ENCODE assay signal across 8 cellular contexts in the genomic region with DNA sequence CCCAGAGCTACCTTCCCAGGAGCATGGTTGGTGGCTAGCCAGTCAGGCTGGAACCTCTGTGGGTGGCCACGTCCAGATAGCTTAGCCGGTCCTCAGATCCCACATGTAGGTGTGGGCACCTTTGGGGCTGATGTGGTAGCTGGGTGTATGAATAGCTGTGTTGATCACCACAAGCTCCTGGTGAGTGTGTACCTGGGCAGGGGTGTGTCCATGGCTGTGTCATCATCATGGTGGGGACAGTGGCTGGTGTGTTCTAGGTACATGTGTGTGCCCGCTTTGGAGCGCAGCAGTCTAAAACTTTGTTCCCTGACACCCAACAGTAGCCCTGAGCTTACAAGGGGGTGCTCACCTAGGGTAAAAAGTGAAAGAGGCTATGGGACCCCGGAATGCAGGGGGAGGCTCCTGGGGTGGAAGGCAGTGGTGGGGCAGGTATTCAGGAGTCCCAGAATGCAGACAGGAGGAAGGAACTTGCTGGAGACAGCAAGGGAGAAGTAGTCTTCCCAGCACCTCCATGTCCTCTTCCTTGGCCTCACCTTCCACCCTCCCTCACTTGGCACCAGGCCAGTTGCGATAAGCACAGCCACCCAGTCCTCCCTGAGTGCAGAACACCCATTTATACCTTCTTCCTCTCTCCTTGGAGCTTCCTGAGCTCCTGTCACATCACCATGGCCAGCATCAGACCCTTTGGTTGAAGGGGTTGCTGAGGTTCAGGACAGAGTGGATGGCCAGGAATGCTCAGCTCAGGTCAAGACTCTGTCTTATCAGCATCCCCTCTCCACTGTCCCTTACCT. TPM values are rescaled to one million over a fixed set of nuclear protein-coding genes. Genes with fewer than 3 reads are reported as not detected.
DNase-seq lines count a peak whose midpoint lies in the region; ATAC-seq and TF ChIP-seq lines count a peak whose summit lies in the region.

No MANE protein-coding gene starts in this region.

- dilution Hi-C loops in mammary epithelial cell (cut with HindIII; ENCODE audit: low sequenced_read_pairs), result no loop called here

- no peak for TF ChIP-seq CTCF in cardiac muscle cell (IDR thresholded peaks at IDR 0.05; ENCODE audit: low read depth, low read length)
- no peak for TF ChIP-seq CTCF in mammary epithelial cell (conservative IDR thresholded peaks at IDR 0.05 in 1 of 2, IDR thresholded peaks at IDR 0.05 in 1 of 2; ENCODE audit: extremely low read depth in 1 of 2, insufficient read depth in 1 of 2, low read depth in 1 of 2, low read length in 2 of 2)
- TF ChIP-seq CTCF in vagina (IDR thresholded peaks at IDR 0.05), result no peak

- no peak for ATAC-seq in HG03039 (IDR thresholded peaks at IDR 0.05; ENCODE audit: unreplicated experiment)
- no peak for ATAC-seq in GM21529 (IDR thresholded peaks at IDR 0.05; ENCODE audit: unreplicated experiment)

- peaks cover 8% of the 10 kb centered on the region for H3K36me3 ChIP-seq in cardiac muscle cell
- H3K36me3 ChIP-seq in mammary epithelial cell (ENCODE audit: insufficient read depth, low read length), result peaks cover 2% of the 10 kb centered on the region
- no peaks in the 10 kb centered on the region for H3K36me3 ChIP-seq in mucosa of stomach (ENCODE audit: control insufficient read depth, insufficient read depth, low read length)
- peaks cover 0 to 10% of the 10 kb centered on the region in 2 donors for H3K36me3 ChIP-seq in vagina

- no peak overlapping the region for H3K27ac ChIP-seq in cardiac muscle cell
- H3K27ac ChIP-seq in mammary epithelial cell (ENCODE audit: insufficient read depth, low read depth, low read length), result no peak overlapping the region
- H3K27ac ChIP-seq in vagina, result peak overlapping the region; percentile 91

- no peak for TF ChIP-seq POLR2A in vagina (IDR thresholded peaks at IDR 0.05)

- intact Hi-C loops in cardiac septum (cut with DNase I), result loop anchor here (5.0 kb wide), 2 partner anchors 93 to 258 kb away; a partner anchor contains a TSS
- intact Hi-C loops in mammary epithelial cell (cut with micrococcal nuclease), result loop anchor here (10.0 kb wide), 1 partner anchor 1064 kb away; a partner anchor contains a TSS
- intact Hi-C loops in vagina (cut with DNase I), result no loop called here

- H3K4me3 ChIP-seq in cardiac muscle cell (peak overlapping the region; percentile 32), mammary epithelial cell (replicated peaks in 1 of 3; ENCODE audit: insufficient read depth in 1 of 3, low read depth in 2 of 3, low read length in 3 of 3) (peak overlapping the region in 2 of 3 experiments; percentile 64 to 82), mucosa of stomach (ENCODE audit: low read length) (peak overlapping the region; percentile 63), vagina (peak overlapping the region; percentile 79 to 89)

- no peak overlapping the region for H2AFZ ChIP-seq in mammary epithelial cell (ENCODE audit: low read depth, low read length)

- H4K20me1 ChIP-seq in mammary epithelial cell (ENCODE audit: insufficient read depth, low read length), result no peaks in the 10 kb centered on the region

- H3K4me1 ChIP-seq in cardiac muscle cell (ENCODE audit: low read depth), result peaks cover 17% of the 10 kb centered on the region
- peaks cover 25% of the 10 kb centered on the region for H3K4me1 ChIP-seq in mammary epithelial cell (ENCODE audit: insufficient read depth, low read length)
- peaks cover 34% of the 10 kb centered on the region for H3K4me1 ChIP-seq in mucosa of stomach (ENCODE audit: control insufficient read depth, insufficient read depth, low read length)
- H3K4me1 ChIP-seq in vagina, result peaks cover 71% of the 10 kb centered on the region

- in situ Hi-C loops in mammary epithelial cell (cut with MboI; ENCODE audit: low sequenced_read_pairs in 2 of 2), result loop anchor here (5.0 to 10.0 kb wide), 3 partner anchors 38 to 774 kb away; a partner anchor contains a TSS

- peak in 1 of 2 donors; percentile 34 for DNase-seq in cardiac muscle cell (ENCODE audit: low read depth in 1 of 2, low spot score in 1 of 2)
- no peak for DNase-seq in cardiac septum (ENCODE audit: low spot score)
- no peak for DNase-seq in mammary epithelial cell
- DNase-seq in vagina (ENCODE audit: extremely low spot score in 2 of 2), result no peak
- DNase-seq in SHP77 treated with DMSO at 0.1 percent for 48 hours (lab: John Stamatoyannopoulos, UW), result no peak

- BruUV-seq in mammary epithelial cell (replicated peaks; lab: Mats Ljungman, UMichigan), result no TSS peak

- 57% methylated on average over 6 of the region's 6 CpGs for WGBS in mammary epithelial cell (ENCODE audit: low coverage, missing lambda C conversion rate)

- H3K79me2 ChIP-seq in mammary epithelial cell (ENCODE audit: insufficient read depth, low read length), result no peaks in the 10 kb centered on the region

- CTCF ChIA-PET in mammary epithelial cell (lab: Charles Lee; ENCODE audit: low non-redundant PET), result no interaction called here

- no peaks in the 10 kb centered on the region for H3K9me3 ChIP-seq in cardiac muscle cell (ENCODE audit: low read depth)
- no peaks in the 10 kb centered on the region for H3K9me3 ChIP-seq in mammary epithelial cell (replicated peaks; ENCODE audit: insufficient read depth, low read length)
- H3K9me3 ChIP-seq in mucosa of stomach (ENCODE audit: control insufficient read depth, low read length), result no peaks in the 10 kb centered on the region
- no peaks in the 10 kb centered on the region for H3K9me3 ChIP-seq in vagina

- H3K4me2 ChIP-seq in mammary epithelial cell (ENCODE audit: insufficient read depth, low read depth, low read length), result peak overlapping the region; percentile 96

- H3K27me3 ChIP-seq in cardiac muscle cell (no peaks in the 10 kb centered on the region), mammary epithelial cell (ENCODE audit: insufficient read depth, low read length) (no peaks in the 10 kb centered on the region), mucosa of stomach (ENCODE audit: control insufficient read depth, insufficient read depth, low read length) (no peaks in the 10 kb centered on the region), vagina (no peaks in the 10 kb centered on the region)

- H3K9ac ChIP-seq in mammary epithelial cell (ENCODE audit: insufficient read depth, low read length), result no peak overlapping the region
- peak overlapping the region; percentile 84 for H3K9ac ChIP-seq in mucosa of stomach (ENCODE audit: low read length)

RNA-seq across cellular contexts. Expression of a gene that starts 1.2 kb away (rescaled TPM):
- total RNA-seq in cardiac muscle cell, result 6.9 and 8.2 TPM in 2 replicates
- 6.4 and 11.7 TPM in 2 replicates for polyA plus RNA-seq in cardiac muscle cell
- 21.1 TPM for total RNA-seq in cardiac septum
- total RNA-seq in mammary epithelial cell, result 1 to 10 TPM; 1.8 to 2.8 TPM
- polyA plus RNA-seq in mammary epithelial cell, result 3.6 TPM
- 8.8 TPM for polyA minus RNA-seq in mammary epithelial cell
- total RNA-seq in vagina, result 21.9 TPM

RNA-seq across cellular contexts. Expression of a gene that starts 6.6 kb away (rescaled TPM):
- total RNA-seq in cardiac muscle cell, result 88.2 and 94.7 TPM in 2 replicates
- polyA plus RNA-seq in cardiac muscle cell, result 77.3 and 94.2 TPM in 2 replicates
- total RNA-seq in cardiac septum, result 266 TPM
- 100 to 1,000 TPM in 1 of 2 donors, 10 to 100 TPM in 1; 94.9 to 138 TPM for total RNA-seq in mammary epithelial cell
- 259 TPM for polyA plus RNA-seq in mammary epithelial cell
- polyA minus RNA-seq in mammary epithelial cell, result 258 TPM
- total RNA-seq in vagina, result 38.1 TPM

RNA-seq across cellular contexts. Expression of a gene that starts 41.1 kb away (rescaled TPM):
- total RNA-seq in cardiac muscle cell, result 13.8 and 23.3 TPM in 2 replicates
- polyA plus RNA-seq in cardiac muscle cell, result 33.9 and 37.4 TPM in 2 replicates
- 14.4 TPM for total RNA-seq in cardiac septum
- 10 to 100 TPM; 14.2 to 23.1 TPM for total RNA-seq in mammary epithelial cell
- polyA plus RNA-seq in mammary epithelial cell, result 15.4 TPM
- polyA minus RNA-seq in mammary epithelial cell, result 8.5 TPM
- total RNA-seq in vagina, result 3.4 TPM

RNA-seq across cellular contexts. Expression of a gene that starts 42.8 kb away (rescaled TPM):
- total RNA-seq in cardiac muscle cell (34.1 and 39.4 TPM in 2 replicates), cardiac septum (35.7 TPM), mammary epithelial cell (1 to 10 TPM in 1 of 2 donors, under 1 TPM in 1; 0.80 to 6.5 TPM), vagina (10.8 TPM)
- polyA plus RNA-seq in cardiac muscle cell (33.6 and 37.0 TPM in 2 replicates), mammary epithelial cell (2.1 TPM)
- not detected for polyA minus RNA-seq in mammary epithelial cell

Comparison
In these comparisons a context has a peak if more than half of its experiments do, and no peak if none do; other contexts are left out.
1. H3K4me3 ChIP-seq: peak in every context shown above with its lines; median percentile 84 in vagina; 73 in mammary epithelial cell; 63 in mucosa of stomach; 32 in cardiac muscle cell.